Comparison of ENCODE assay signal across 8 cellular contexts in the genomic region with DNA sequence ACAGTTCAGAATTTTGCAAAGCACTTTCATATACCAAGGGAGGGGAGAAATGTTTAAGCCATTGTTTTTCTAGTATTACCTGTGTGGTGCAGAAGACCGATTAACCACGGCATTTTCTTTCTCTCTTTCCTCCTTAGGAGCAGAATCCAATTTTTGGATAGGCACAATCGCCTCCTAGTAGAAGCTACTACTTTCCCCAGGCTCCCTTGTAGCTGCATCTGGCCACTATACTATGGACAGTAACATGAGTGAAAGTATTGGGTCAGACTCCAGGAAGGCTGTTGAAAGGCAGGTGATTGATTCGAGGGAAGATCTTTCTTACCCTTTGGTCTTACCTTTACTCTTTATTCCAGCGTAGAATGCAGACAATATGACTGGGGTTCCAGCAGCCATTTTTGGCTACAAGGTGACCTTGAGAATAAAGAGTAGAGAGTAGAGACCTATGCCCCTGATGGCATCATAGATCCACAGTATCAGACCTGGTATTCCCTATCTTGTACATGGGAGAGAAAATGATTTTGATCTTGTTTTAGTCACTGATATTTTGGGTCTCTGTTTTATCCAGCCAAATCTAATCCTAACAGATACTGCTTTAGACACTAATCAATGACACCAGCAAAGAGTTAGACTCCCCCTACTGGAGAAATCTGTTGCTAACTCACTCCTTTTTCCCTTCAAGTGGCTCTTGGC.
A peak's percentile ranks its signal among the peaks of the same experiment; 100 is the strongest.
DNase-seq lines count a peak whose midpoint lies in the region; ATAC-seq, FAIRE-seq and TF ChIP-seq lines count a peak whose summit lies in the region.

No MANE protein-coding gene starts in this region.

- H3K4me3 ChIP-seq in CD4-positive, alpha-beta memory T cell (ENCODE audit: low read length in 2 of 2): no peak overlapping the region
- H3K4me3 ChIP-seq in fibroblast of pulmonary artery (replicated peaks; ENCODE audit: low read depth, low read length) (no peak overlapping the region), prostate gland (no peak overlapping the region)

- no peaks in the 10 kb centered on the region for H3K9me3 ChIP-seq in CD4-positive, alpha-beta memory T cell (ENCODE audit: control insufficient read depth in 1 of 2, low read length in 2 of 2)
- H3K9me3 ChIP-seq in prostate gland: no peaks in the 10 kb centered on the region

- peaks cover 3 to 22% (median 8%) of the 10 kb centered on the region in 4 donors for H3K4me1 Mint-ChIP-seq in CD4-positive, alpha-beta memory T cell

- POLR2A ChIA-PET in CD4-positive, alpha-beta memory T cell (lab: Charles Lee; ENCODE audit: partially characterized antibody): interaction anchor here (1.8 kb wide), 1 partner anchor 121 kb away, joined by 6 read pairs; no protein-coding TSS in a partner anchor

- H3K4me3 Mint-ChIP-seq in CD4-positive, alpha-beta memory T cell: no peak overlapping the region

- H3K9me3 Mint-ChIP-seq in CD4-positive, alpha-beta memory T cell: no peaks in the 10 kb centered on the region

- CTCF ChIA-PET in CD4-positive, alpha-beta memory T cell (lab: Charles Lee; ENCODE audit: partially characterized antibody): interaction anchor here (0.9 to 12.0 kb wide), 16 partner anchors 9 to 481 kb away, joined by 3 to 166 read pairs (median 6); no protein-coding TSS in a partner anchor

- DNase-seq in CD4-positive, alpha-beta memory T cell: peak in 4 of 5 donors; percentile 67 to 71 (median 69)
- DNase-seq in GM18507 (ENCODE audit: extremely low spot score, insufficient read length, low read depth) (peak; percentile 14), Kasumi-1 (lab: John Stamatoyannopoulos, UW) (peak; percentile 81 to 83), SK-N-DZ (ENCODE audit: low spot score) (peak; percentile 77), fibroblast of pulmonary artery (ENCODE audit: low read depth) (peak; percentile 65), prostate gland (ENCODE audit: low spot score) (peak; percentile 17)

- no peak for TF ChIP-seq POLR2A in prostate gland (IDR thresholded peaks at IDR 0.05)

- ATAC-seq in HG02571 (IDR thresholded peaks at IDR 0.05; ENCODE audit: unreplicated experiment) (no peak), GM18873 (IDR thresholded peaks at IDR 0.05; ENCODE audit: low FRiP score, unreplicated experiment) (no peak)

- TF ChIP-seq CTCF in fibroblast of pulmonary artery (IDR thresholded peaks at IDR 0.05; ENCODE audit: low read length, missing control alignments) (peak; percentile 88), prostate gland (IDR thresholded peaks at IDR 0.05) (peak in 3 of 4 experiments; percentile 40 to 60 (median 41))

- no peaks in the 10 kb centered on the region for H3K27me3 ChIP-seq in CD4-positive, alpha-beta memory T cell (ENCODE audit: insufficient read depth, low read length)
- H3K27me3 ChIP-seq in prostate gland (replicated peaks; ENCODE audit: insufficient read depth): no peaks in the 10 kb centered on the region

- FAIRE-seq in GM18507 (lab: Jason Lieb, UNC): peak; percentile 94

- H3K27ac Mint-ChIP-seq in CD4-positive, alpha-beta memory T cell: peak overlapping the region in 3 of 7 donors; percentile 26 to 53 (median 42)

- 91% methylated on average over 5 of the region's 5 CpGs for WGBS in prostate gland

- intact Hi-C loops in CD4-positive, alpha-beta memory T cell (cut with micrococcal nuclease): loop anchor here (1.0 to 2.0 kb wide), 6 partner anchors 33 to 665 kb away; a partner anchor contains a TSS
- intact Hi-C loops in prostate gland (cut with DNase I): no loop called here

- no peak overlapping the region for H3K27ac ChIP-seq in CD4-positive, alpha-beta memory T cell (ENCODE audit: low read depth, low read length)
- H3K27ac ChIP-seq in prostate gland: peak overlapping the region in 1 of 2 donors; percentile 10

- H3K4me1 ChIP-seq in CD4-positive, alpha-beta memory T cell (ENCODE audit: insufficient read depth, low read length): peaks cover 7% of the 10 kb centered on the region
- no peaks in the 10 kb centered on the region for H3K4me1 ChIP-seq in prostate gland (replicated peaks)

- no peaks in the 10 kb centered on the region for H3K36me3 Mint-ChIP-seq in CD4-positive, alpha-beta memory T cell

- H3K27me3 Mint-ChIP-seq in CD4-positive, alpha-beta memory T cell: no peaks in the 10 kb centered on the region

- no peaks in the 10 kb centered on the region for H3K36me3 ChIP-seq in CD4-positive, alpha-beta memory T cell (ENCODE audit: insufficient read depth, low read length)
- no peaks in the 10 kb centered on the region for H3K36me3 ChIP-seq in prostate gland

Comparison
In these comparisons a context has a peak if more than half of its experiments do, and no peak if none do; other contexts are left out.
1. DNase-seq: peak in every context shown above with its lines; median percentile 82 in Kasumi-1; 77 in SK-N-DZ; 69 in CD4-positive, alpha-beta memory T cell; 65 in fibroblast of pulmonary artery; 17 in prostate gland; 14 in GM18507.